ENCODE assay signal across 21 cellular contexts in the genomic region with DNA sequence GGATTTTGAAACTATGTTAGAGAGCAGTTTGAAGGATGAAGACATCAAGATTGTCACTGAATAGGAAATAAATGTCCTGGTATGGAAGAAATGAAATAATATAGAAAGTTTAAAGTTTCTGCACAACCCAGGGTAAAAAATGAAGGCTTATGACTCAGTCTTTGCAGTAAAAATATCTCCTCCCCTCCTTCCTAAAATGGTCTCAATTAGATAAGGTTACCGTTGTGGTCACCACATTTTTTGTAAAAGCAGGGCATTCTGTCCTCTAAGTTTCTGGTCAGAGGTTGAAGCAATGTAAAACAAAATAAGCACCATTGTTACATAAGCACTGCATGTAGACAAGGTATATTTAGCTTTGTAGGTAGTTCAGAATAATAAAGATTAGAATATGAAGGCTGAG.
DNase-seq lines count a peak whose midpoint lies in the region; ATAC-seq and TF ChIP-seq lines count a peak whose summit lies in the region.
"Had no signal": no experiment of that assay in that cellular context is flagged by ENCODE, and none has a peak within 500 bp of the region (broad histone marks: within the 10 kb centered on the region; RNA-seq: fewer than 3 reads in every experiment).

No MANE protein-coding gene starts in this region.

- H3K4me2 ChIP-seq in osteoblast (ENCODE audit: insufficient read depth, low read length), result peak overlapping the region; percentile 12

- no peaks in the 10 kb centered on the region for H3K36me3 ChIP-seq in osteoblast (ENCODE audit: insufficient read depth, low read length)
- H3K36me3 ChIP-seq in stomach, result no peaks in the 10 kb centered on the region
- H3K36me3 ChIP-seq in mucosa of descending colon (ENCODE audit: low read depth), result no peaks in the 10 kb centered on the region
- H3K36me3 ChIP-seq: MG63 had no signal

- H3K4me1 ChIP-seq in osteoblast (ENCODE audit: insufficient read depth, low read length) (peaks cover 9% of the 10 kb centered on the region), stomach (peaks cover 0 to under 1% (median 0%) of the 10 kb centered on the region in 4 donors), mucosa of descending colon (ENCODE audit: low read depth) (no peaks in the 10 kb centered on the region)

- TF ChIP-seq EP300 in stomach (IDR thresholded peaks at IDR 0.05), result no peak

- no peak for TF ChIP-seq POLR2A in stomach (IDR thresholded peaks at IDR 0.05)

- DNase-seq in LHCN-M2 (ENCODE audit: low read depth) (peak; percentile 41), OCI-M1 (lab: John Stamatoyannopoulos, UW) (peak; percentile 53), astrocyte of the spinal cord (ENCODE audit: low read depth, low spot score) (peak; percentile 32), osteoblast (ENCODE audit: insufficient read length, low spot score, missing footprints) (no peak), stomach (no peak), mucosa of descending colon (no peak)
- DNase-seq: CD4-positive, CD25-positive, alpha-beta regulatory T cell; COR-L47; DMS79; Karpas-422; MG63; NCI-H1105; NCI-H2081 treated with DMSO at 0.1 percent for 48 hours; NCI-H2171 treated with DMSO at 0.1 percent for 48 hours; NCI-H524 treated with DMSO at 0.1 percent for 48 hours; NCI-H82; PC-3; RPMI8226; SHP77 had no signal

- TF ChIP-seq CTCF in astrocyte of the spinal cord (IDR thresholded peaks at IDR 0.05; ENCODE audit: low read depth, low read length) (no peak), osteoblast (IDR thresholded peaks at IDR 0.05; ENCODE audit: extremely low read depth, low read depth, low read length) (no peak), stomach (IDR thresholded peaks at IDR 0.05) (no peak), mucosa of descending colon (IDR thresholded peaks at IDR 0.05) (no peak)

- H3K27me3 ChIP-seq in osteoblast (ENCODE audit: insufficient read depth, low read length), result no peaks in the 10 kb centered on the region
- H3K27me3 ChIP-seq in stomach, result no peaks in the 10 kb centered on the region
- H3K27me3 ChIP-seq: MG63 had no signal

- in situ Hi-C loops in astrocyte of the spinal cord (cut with HindIII; ENCODE audit: low sequenced_read_pairs), result no loop called here

- H3K79me2 ChIP-seq in osteoblast (ENCODE audit: insufficient read depth, low read length), result no peaks in the 10 kb centered on the region

- no peak for ATAC-seq in mucosa of descending colon
- no peak for ATAC-seq in HG02623 (IDR thresholded peaks at IDR 0.05; ENCODE audit: unreplicated experiment)
- ATAC-seq: GM12878, PC-3 had no signal

- no peaks in the 10 kb centered on the region for H3K9me3 ChIP-seq in osteoblast (ENCODE audit: low read depth, low read length)
- no peaks in the 10 kb centered on the region for H3K9me3 ChIP-seq in stomach
- no peaks in the 10 kb centered on the region for H3K9me3 ChIP-seq in mucosa of descending colon
- H3K9me3 ChIP-seq: MG63 had no signal

- no peak overlapping the region for H2AFZ ChIP-seq in osteoblast (ENCODE audit: low read length)

- H3K4me3 ChIP-seq in astrocyte of the spinal cord (ENCODE audit: low read depth, low read length), result no peak overlapping the region
- H3K4me3 ChIP-seq in osteoblast (ENCODE audit: insufficient read depth, low read length), result no peak overlapping the region
- no peak overlapping the region for H3K4me3 ChIP-seq in stomach
- H3K4me3 ChIP-seq in mucosa of descending colon, result no peak overlapping the region
- H3K4me3 ChIP-seq: GM12878, MG63 had no signal

- H3K27ac ChIP-seq in osteoblast (ENCODE audit: low read depth, low read length) (no peak overlapping the region), stomach (no peak overlapping the region)

- intact Hi-C loops in stomach (cut with DNase I; ENCODE audit: low total_unique reads) (no loop called here), mucosa of descending colon (cut with DNase I, micrococcal nuclease) (no loop called here)

- H4K20me1 ChIP-seq in osteoblast (ENCODE audit: insufficient read depth, low read length), result no peaks in the 10 kb centered on the region

- WGBS in stomach, 5 donors, result 35 to 68% (median 48%) methylated on average over 1 of the region's 1 CpG

Comparison
In these comparisons a context has a peak if more than half of its experiments do, and no peak if none do; other contexts are left out.
1. DNase-seq: peak in LHCN-M2 (single experiment), OCI-M1 (single experiment) and astrocyte of the spinal cord (single experiment); none in osteoblast (single experiment), stomach (single experiment) and mucosa of descending colon (0 of 3).